12 cellular contexts compared by ENCODE assay signal in genomic region chr19:49761625-49762311, GRCh38. TPM values are rescaled to one million over a fixed set of nuclear protein-coding genes. Genes with fewer than 3 reads are reported as not detected.
A peak's percentile ranks its signal among the peaks of the same experiment; 100 is the strongest.
DNase-seq lines count a peak whose midpoint lies in the region; ATAC-seq, FAIRE-seq and TF ChIP-seq lines count a peak whose summit lies in the region.
"Had no signal": no experiment of that assay in that cellular context is flagged by ENCODE, and none has a peak within 500 bp of the region (broad histone marks: within the 10 kb centered on the region; RNA-seq: fewer than 3 reads in every experiment).

No MANE protein-coding gene starts in this region.

- H3K9me3 ChIP-seq in thyroid gland (no peaks in the 10 kb centered on the region), left lung (no peaks in the 10 kb centered on the region), kidney (ENCODE audit: control insufficient read depth in 1 of 2, low read length in 2 of 2) (no peaks in the 10 kb centered on the region)

- no peaks in the 10 kb centered on the region for H3K36me3 Mint-ChIP-seq in activated CD8-positive, alpha-beta memory T cell treated with anti-CD3 and anti-CD28 coated beads, Interleukin-2, amount 10 ng/mL, durations not matched to agents 7 days and 5 days
- no peaks in the 10 kb centered on the region for H3K36me3 Mint-ChIP-seq in activated CD4-positive, alpha-beta memory T cell treated with anti-CD3 and anti-CD28 coated beads, Interleukin-2, amount 10 ng/mL, durations not matched to agents 7 days and 5 days (ENCODE audit: low read depth)
- H3K36me3 Mint-ChIP-seq: CD4-positive, CD25-positive, alpha-beta regulatory T cell; naive B cell had no signal

- peaks cover 11% of the 10 kb centered on the region for H3K4me1 Mint-ChIP-seq in activated CD8-positive, alpha-beta memory T cell treated with anti-CD3 and anti-CD28 coated beads, Interleukin-2, amount 10 ng/mL, durations not matched to agents 7 days and 5 days
- H3K4me1 Mint-ChIP-seq in activated CD4-positive, alpha-beta memory T cell treated with anti-CD3 and anti-CD28 coated beads, Interleukin-2, amount 10 ng/mL, durations not matched to agents 7 days and 5 days, result peaks cover 12% of the 10 kb centered on the region

- H3K27ac Mint-ChIP-seq in activated CD8-positive, alpha-beta memory T cell treated with anti-CD3 and anti-CD28 coated beads, Interleukin-2, amount 10 ng/mL, durations not matched to agents 7 days and 5 days, result peak overlapping the region; percentile 57
- peak overlapping the region; percentile 16 for H3K27ac Mint-ChIP-seq in activated CD4-positive, alpha-beta memory T cell treated with anti-CD3 and anti-CD28 coated beads, Interleukin-2, amount 10 ng/mL, durations not matched to agents 7 days and 5 days

- POLR2A ChIA-PET in activated CD4-positive, alpha-beta memory T cell treated with anti-CD3 and anti-CD28 coated beads, Interleukin-2, amount 10 ng/mL, durations not matched to agents 7 days and 5 days (lab: Charles Lee), result interaction anchor here (1.4 kb wide), 1 partner anchor 15 kb away, joined by 3 read pairs; no protein-coding TSS in a partner anchor

- TF ChIP-seq POLR2A in thyroid gland (IDR thresholded peaks at IDR 0.05) (no peak), erythroblast (IDR thresholded peaks at IDR 0.05; ENCODE audit: low read length) (no peak)

- TF ChIP-seq CTCF in thyroid gland (IDR thresholded peaks at IDR 0.05) (no peak), left lung (IDR thresholded peaks at IDR 0.05) (no peak), kidney (IDR thresholded peaks at IDR 0.05; ENCODE audit: borderline replicate concordance, extremely low read depth, insufficient read depth) (no peak)

- intact Hi-C loops in left ventricle myocardium superior (cut with micrococcal nuclease) (no loop called here), thyroid gland (cut with DNase I) (loop anchor here (5.0 to 10.0 kb wide), 2 partner anchors 41 to 113 kb away; partner anchors contain the start of genes AKT1S1 and TBC1D17), left lung (cut with DNase I) (no loop called here), kidney (cut with DNase I) (no loop called here)

- CTCF ChIA-PET in activated CD8-positive, alpha-beta memory T cell treated with anti-CD3 and anti-CD28 coated beads, Interleukin-2, amount 10 ng/mL, durations not matched to agents 7 days and 5 days (lab: Charles Lee), result interaction anchor here (0.6 kb wide), 1 partner anchor 10 kb away, joined by 4 read pairs; no protein-coding TSS in a partner anchor
- CTCF ChIA-PET in activated CD4-positive, alpha-beta memory T cell treated with anti-CD3 and anti-CD28 coated beads, Interleukin-2, amount 10 ng/mL, durations not matched to agents 7 days and 5 days (lab: Charles Lee), result no interaction called here

- FAIRE-seq in kidney (lab: Jason Lieb, UNC), result no peak

- peak overlapping the region; percentile 62 to 68 (median 63) for H3K27ac ChIP-seq in thyroid gland
- H3K27ac ChIP-seq in left lung, result peak overlapping the region in 1 of 2 donors; percentile 24
- peak overlapping the region in 1 of 2 donors; percentile 77 for H3K27ac ChIP-seq in kidney (ENCODE audit: low read depth in 2 of 2, low read length in 2 of 2)

- H3K4me1 ChIP-seq in thyroid gland (peaks cover 5 to 7% of the 10 kb centered on the region in 2 donors), left lung (peaks cover 3 to 9% of the 10 kb centered on the region in 2 donors), kidney (ENCODE audit: control insufficient read depth in 1 of 2, insufficient read depth in 1 of 2, low read depth in 1 of 2, low read length in 2 of 2) (peaks cover 2 to 6% of the 10 kb centered on the region in 2 donors)

- peaks cover 3% of the 10 kb centered on the region for H3K27me3 Mint-ChIP-seq in activated CD8-positive, alpha-beta memory T cell treated with anti-CD3 and anti-CD28 coated beads, Interleukin-2, amount 10 ng/mL, durations not matched to agents 7 days and 5 days
- no peaks in the 10 kb centered on the region for H3K27me3 Mint-ChIP-seq in activated CD4-positive, alpha-beta memory T cell treated with anti-CD3 and anti-CD28 coated beads, Interleukin-2, amount 10 ng/mL, durations not matched to agents 7 days and 5 days

- H3K4me3 Mint-ChIP-seq in activated CD8-positive, alpha-beta memory T cell treated with anti-CD3 and anti-CD28 coated beads, Interleukin-2, amount 10 ng/mL, durations not matched to agents 7 days and 5 days, result peak overlapping the region; percentile 28
- H3K4me3 Mint-ChIP-seq in activated CD4-positive, alpha-beta memory T cell treated with anti-CD3 and anti-CD28 coated beads, Interleukin-2, amount 10 ng/mL, durations not matched to agents 7 days and 5 days, result peak overlapping the region; percentile 7

- H3K27me3 ChIP-seq in thyroid gland, result no peaks in the 10 kb centered on the region
- H3K27me3 ChIP-seq in left lung, result no peaks in the 10 kb centered on the region

- no peaks in the 10 kb centered on the region for H3K36me3 ChIP-seq in thyroid gland
- H3K36me3 ChIP-seq in left lung, result no peaks in the 10 kb centered on the region
- no peaks in the 10 kb centered on the region for H3K36me3 ChIP-seq in kidney (ENCODE audit: control insufficient read depth in 1 of 2, insufficient read depth in 2 of 2, low read length in 2 of 2)

- H3K4me3 ChIP-seq in thyroid gland (replicated peaks in 1 of 3), result no peak overlapping the region
- H3K4me3 ChIP-seq in left lung, result no peak overlapping the region
- H3K4me3 ChIP-seq in kidney (ENCODE audit: low read length in 2 of 2), result no peak overlapping the region

- WGBS in thyroid gland, 2 donors, result 37 to 54% methylated on average over 11 to 16 of the region's 16 CpGs

- H3K9ac ChIP-seq in kidney (ENCODE audit: low read length in 2 of 2), result peak overlapping the region in 1 of 2 donors; percentile 31

- ATAC-seq in activated CD8-positive, alpha-beta memory T cell treated with anti-CD3 and anti-CD28 coated beads, Interleukin-2, amount 10 ng/mL, durations not matched to agents 7 days and 5 days, result no peak
- ATAC-seq in left ventricle myocardium superior (no peak), left lung (no peak)

- DNase-seq in activated CD8-positive, alpha-beta memory T cell treated with anti-CD3 and anti-CD28 coated beads, Interleukin-2, amount 10 ng/mL, durations not matched to agents 7 days and 5 days, result no peak
- DNase-seq in activated CD8-positive, alpha-beta memory T cell treated with anti-CD3 and anti-CD28 coated beads, Interleukin-2, amount 50 U/mL, for 4 hours, result no peak
- DNase-seq in activated CD4-positive, alpha-beta memory T cell treated with anti-CD3 and anti-CD28 coated beads, Interleukin-2, amount 10 ng/mL, durations not matched to agents 7 days and 5 days, result no peak
- DNase-seq in left ventricle myocardium superior (peak; percentile 52), thyroid gland (no peak), left lung (no peak), kidney (no peak), erythroblast (lab: John Stamatoyannopoulos, UW) (no peak)
- DNase-seq: HCEC 1CT, naive B cell, NCI-H69 had no signal

- no peaks in the 10 kb centered on the region for H3K9me3 Mint-ChIP-seq in activated CD8-positive, alpha-beta memory T cell treated with anti-CD3 and anti-CD28 coated beads, Interleukin-2, amount 10 ng/mL, durations not matched to agents 7 days and 5 days (ENCODE audit: low read depth)
- H3K9me3 Mint-ChIP-seq in activated CD4-positive, alpha-beta memory T cell treated with anti-CD3 and anti-CD28 coated beads, Interleukin-2, amount 10 ng/mL, durations not matched to agents 7 days and 5 days, result no peaks in the 10 kb centered on the region

RNA-seq across cellular contexts. Expression of gene TSKS, which starts 1.3 kb away (rescaled TPM):
- 1 to 10 TPM in 1 of 2 experiments, under 1 TPM in 1; 0.47 to 1.3 TPM for total RNA-seq in activated CD8-positive, alpha-beta memory T cell treated with anti-CD3 and anti-CD28 coated beads, Interleukin-2, amount 10 ng/mL, durations not matched to agents 7 days and 5 days
- total RNA-seq in activated CD4-positive, alpha-beta memory T cell treated with anti-CD3 and anti-CD28 coated beads, Interleukin-2, amount 10 ng/mL, durations not matched to agents 7 days and 5 days, result under 1 TPM; 0.63 to 0.86 TPM
- total RNA-seq in left ventricle myocardium superior (0.72 TPM), thyroid gland (under 1 TPM in 2 of 4 donors, not detected in 2; 0.22 to 0.81 TPM), left lung (under 1 TPM in 1 of 2 donors, not detected in 1; 0.39 TPM), kidney (0.50 TPM)
- 0.47 TPM for polyA plus RNA-seq in kidney (ENCODE audit: insufficient read depth, low read depth, low replicate concordance)
- total RNA-seq: CD4-positive, CD25-positive, alpha-beta regulatory T cell had no signal

RNA-seq across cellular contexts. Expression of gene AP2A1, which starts 5.0 kb away (rescaled TPM):
- total RNA-seq in activated CD8-positive, alpha-beta memory T cell treated with anti-CD3 and anti-CD28 coated beads, Interleukin-2, amount 10 ng/mL, durations not matched to agents 7 days and 5 days, result 100 to 1,000 TPM in 1 of 2 experiments, 10 to 100 TPM in 1; 85.3 to 102 TPM
- 10 to 100 TPM; 78.0 to 79.2 TPM for total RNA-seq in activated CD4-positive, alpha-beta memory T cell treated with anti-CD3 and anti-CD28 coated beads, Interleukin-2, amount 10 ng/mL, durations not matched to agents 7 days and 5 days
- total RNA-seq in left ventricle myocardium superior (73.1 TPM), thyroid gland (10 to 100 TPM; 48.4 to 77.6 (median 66.9) TPM), left lung (10 to 100 TPM; 84.9 to 87.6 TPM), kidney (70.0 TPM)
- polyA plus RNA-seq in kidney (ENCODE audit: insufficient read depth, low read depth, low replicate concordance), result 32.0 TPM

RNA-seq across cellular contexts. Expression of gene FUZ, which starts 51.3 kb away (rescaled TPM):
- 10 to 100 TPM; 20.1 to 23.0 TPM for total RNA-seq in activated CD8-positive, alpha-beta memory T cell treated with anti-CD3 and anti-CD28 coated beads, Interleukin-2, amount 10 ng/mL, durations not matched to agents 7 days and 5 days
- total RNA-seq in activated CD4-positive, alpha-beta memory T cell treated with anti-CD3 and anti-CD28 coated beads, Interleukin-2, amount 10 ng/mL, durations not matched to agents 7 days and 5 days, result 10 to 100 TPM; 13.7 to 13.9 TPM
- total RNA-seq in left ventricle myocardium superior (19.1 TPM), thyroid gland (10 to 100 TPM; 20.1 to 40.1 (median 33.3) TPM), left lung (10 to 100 TPM; 15.3 to 19.5 TPM), kidney (26.9 TPM)
- 51.2 TPM for polyA plus RNA-seq in kidney (ENCODE audit: insufficient read depth, low read depth, low replicate concordance)

RNA-seq across cellular contexts. Expression of gene MED25, which starts 56.3 kb away (rescaled TPM):
- 10 to 100 TPM; 57.5 to 70.5 TPM for total RNA-seq in activated CD8-positive, alpha-beta memory T cell treated with anti-CD3 and anti-CD28 coated beads, Interleukin-2, amount 10 ng/mL, durations not matched to agents 7 days and 5 days
- 10 to 100 TPM; 65.3 to 67.9 TPM for total RNA-seq in activated CD4-positive, alpha-beta memory T cell treated with anti-CD3 and anti-CD28 coated beads, Interleukin-2, amount 10 ng/mL, durations not matched to agents 7 days and 5 days
- total RNA-seq in left ventricle myocardium superior (68.5 TPM), thyroid gland (10 to 100 TPM; 42.6 to 50.2 (median 44.9) TPM), left lung (10 to 100 TPM; 52.1 to 57.1 TPM), kidney (53.2 TPM)
- 37.3 TPM for polyA plus RNA-seq in kidney (ENCODE audit: insufficient read depth, low read depth, low replicate concordance)
